19 cellular contexts compared by ENCODE assay signal in the genomic region with DNA sequence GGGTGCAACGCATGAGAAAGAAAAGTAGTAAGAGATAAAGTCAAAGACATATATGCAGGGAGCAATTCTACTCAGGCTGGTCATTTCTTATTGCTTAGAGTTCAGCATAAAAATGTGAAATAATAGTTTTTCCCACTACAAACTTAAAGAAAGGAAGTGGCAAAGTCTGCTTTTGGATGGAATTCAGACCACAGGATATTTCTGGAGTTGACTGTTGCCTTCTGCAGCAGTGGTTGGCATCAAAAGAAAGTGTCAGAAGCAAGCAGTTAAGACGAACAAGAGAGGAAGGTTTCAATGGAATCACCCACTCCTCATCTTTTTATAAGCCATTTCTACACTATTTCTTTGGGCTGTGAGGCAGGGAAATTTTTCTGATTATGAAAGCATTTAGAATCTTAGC. TPM values are rescaled to one million over a fixed set of nuclear protein-coding genes. Genes with fewer than 3 reads are reported as not detected.
A peak's percentile ranks its signal among the peaks of the same experiment; 100 is the strongest.
DNase-seq lines count a peak whose midpoint lies in the region; ATAC-seq and TF ChIP-seq lines count a peak whose summit lies in the region.
"Had no signal": no experiment of that assay in that cellular context is flagged by ENCODE, and none has a peak within 500 bp of the region (broad histone marks: within the 10 kb centered on the region; RNA-seq: fewer than 3 reads in every experiment).

No MANE protein-coding gene starts in this region.

- H3K4me3 ChIP-seq in H7 (ENCODE audit: insufficient read depth, low read depth, low read length) (no peak overlapping the region), heart left ventricle (no peak overlapping the region)
- H3K4me3 ChIP-seq: GM12878 had no signal

- H3K9me3 Mint-ChIP-seq in stimulated activated effector memory CD8-positive, alpha-beta T cell treated with anti-CD3 and anti-CD28 coated beads, Interleukin-12 subunit alpha, Interleukin-12 subunit beta, amount 100 ng/mL, for 72 hours = peaks cover 10% of the 10 kb centered on the region
- H3K9me3 Mint-ChIP-seq: HFFc6 had no signal

- peaks cover 0 to 5% (median 0%) of the 10 kb centered on the region in 12 donors for H3K9me3 ChIP-seq in heart left ventricle

- intact Hi-C loops in heart left ventricle (cut with DNase I) = no loop called here

- ATAC-seq in HG02610 (IDR thresholded peaks at IDR 0.05; ENCODE audit: unreplicated experiment) (no peak), heart left ventricle (no peak)
- ATAC-seq in stimulated activated effector memory CD8-positive, alpha-beta T cell treated with anti-CD3 and anti-CD28 coated beads, Interleukin-12 subunit alpha, Interleukin-12 subunit beta, amount 100 ng/mL, for 72 hours = no peak
- ATAC-seq: GM12878, PC-3 had no signal

- no peak for TF ChIP-seq POLR2A in heart left ventricle (IDR thresholded peaks at IDR 0.05)

- no peaks in the 10 kb centered on the region for H3K4me1 ChIP-seq in heart left ventricle

- no peak overlapping the region for H3K27ac ChIP-seq in heart left ventricle

- no peak for TF ChIP-seq CTCF in heart left ventricle (IDR thresholded peaks at IDR 0.05)

- no peak overlapping the region for H3K4me3 Mint-ChIP-seq in stimulated activated effector memory CD8-positive, alpha-beta T cell treated with anti-CD3 and anti-CD28 coated beads, Interleukin-12 subunit alpha, Interleukin-12 subunit beta, amount 100 ng/mL, for 72 hours
- H3K4me3 Mint-ChIP-seq: CD14-positive monocyte, HFFc6 had no signal

- no peaks in the 10 kb centered on the region for H3K36me3 Mint-ChIP-seq in stimulated activated effector memory CD8-positive, alpha-beta T cell treated with anti-CD3 and anti-CD28 coated beads, Interleukin-12 subunit alpha, Interleukin-12 subunit beta, amount 100 ng/mL, for 72 hours
- H3K36me3 Mint-ChIP-seq: CD14-positive monocyte had no signal

- H3K27ac Mint-ChIP-seq in stimulated activated effector memory CD8-positive, alpha-beta T cell treated with anti-CD3 and anti-CD28 coated beads, Interleukin-12 subunit alpha, Interleukin-12 subunit beta, amount 100 ng/mL, for 72 hours = no peak overlapping the region
- H3K27ac Mint-ChIP-seq: CD14-positive monocyte, HFFc6 had no signal

- H3K27me3 ChIP-seq in H7 (ENCODE audit: control insufficient read depth, insufficient read depth, low read length) (no peaks in the 10 kb centered on the region), heart left ventricle (no peaks in the 10 kb centered on the region)

- 59 to 80% (median 70%) methylated on average over 2 of the region's 2 CpGs for WGBS in heart left ventricle, 4 donors

- H3K36me3 ChIP-seq in H7 (replicated peaks; ENCODE audit: control insufficient read depth, insufficient read depth, low read length) = no peaks in the 10 kb centered on the region
- no peaks in the 10 kb centered on the region for H3K36me3 ChIP-seq in heart left ventricle

- DNase-seq in GM03348 (ENCODE audit: low spot score) (peak; percentile 20), RPMI7951 (ENCODE audit: low read depth) (peak; percentile 57), foreskin melanocyte (peak; percentile 11), H7 (no peak), heart left ventricle (no peak)
- DNase-seq in stimulated activated effector memory CD8-positive, alpha-beta T cell treated with anti-CD3 and anti-CD28 coated beads, Interleukin-12 subunit alpha, Interleukin-12 subunit beta, amount 100 ng/mL, for 72 hours (ENCODE audit: low spot score in 2 of 2) = no peak
- DNase-seq: COR-L47, DMS153, HFFc6, Karpas-422, NCI-H1436, NCI-H2081, NCI-H524 treated with DMSO at 0.1 percent for 48 hours, PC-3, T-helper 1 cell had no signal

- no peaks in the 10 kb centered on the region for H3K4me1 Mint-ChIP-seq in stimulated activated effector memory CD8-positive, alpha-beta T cell treated with anti-CD3 and anti-CD28 coated beads, Interleukin-12 subunit alpha, Interleukin-12 subunit beta, amount 100 ng/mL, for 72 hours
- H3K4me1 Mint-ChIP-seq: CD14-positive monocyte had no signal

RNA-seq across cellular contexts. Expression of a gene that starts 36.2 kb away (rescaled TPM):
- total RNA-seq in RPMI7951 (2014; rRNA removed; shearing (Covaris generic)) = 1.5 and 1.6 TPM in 2 replicates
- 3.8 and 4.1 TPM in 2 replicates for total RNA-seq in H7 (2014; rRNA removed; shearing (Covaris generic))
- total RNA-seq in heart left ventricle = 1 to 10 TPM in 4 of 9 donors, under 1 TPM in 5; 0.25 to 2.5 (median 0.85) TPM
- polyA plus RNA-seq in heart left ventricle = under 1 TPM; 0.38 to 0.50 TPM
- total RNA-seq: GM12878, SK-MEL-5 had no signal
- polyA plus RNA-seq: CD14-positive monocyte, GM12878 had no signal

Comparison
In these comparisons a context has a peak if more than half of its experiments do, and no peak if none do; other contexts are left out.
1. DNase-seq: peak in GM03348 (single experiment), RPMI7951 (single experiment) and foreskin melanocyte (single experiment); none in stimulated activated effector memory CD8-positive, alpha-beta T cell treated with anti-CD3 and anti-CD28 coated beads, Interleukin-12 subunit alpha, Interleukin-12 subunit beta, amount 100 ng/mL, for 72 hours (0 of 2), H7 (single experiment) and heart left ventricle (0 of 5).